Comparison of ENCODE assay signal across 18 cellular contexts in genomic region chr16:4264546-4264945, GRCh38. TPM values are rescaled to one million over a fixed set of nuclear protein-coding genes. Genes with fewer than 3 reads are reported as not detected.
DNase-seq lines count a peak whose midpoint lies in the region; ATAC-seq and TF ChIP-seq lines count a peak whose summit lies in the region.
"Had no signal": no experiment of that assay in that cellular context is flagged by ENCODE, and none has a peak within 500 bp of the region (broad histone marks: within the 10 kb centered on the region; RNA-seq: fewer than 3 reads in every experiment).

No MANE protein-coding gene starts in this region.

- TF ChIP-seq CTCF in sigmoid colon (IDR thresholded peaks at IDR 0.05) (no peak), GM20000 (IDR thresholded peaks at IDR 0.05; ENCODE audit: extremely low read depth, missing control alignments) (no peak)

- H3K36me3 ChIP-seq in SJSA1 (peaks cover 13% of the 10 kb centered on the region), sigmoid colon (peaks cover 0 to 22% (median 3%) of the 10 kb centered on the region in 4 donors)

- no peak for TF ChIP-seq POLR2A in sigmoid colon (IDR thresholded peaks at IDR 0.05)

- H3K4me3 ChIP-seq in SJSA1 (no peak overlapping the region), sigmoid colon (no peak overlapping the region)
- H3K4me3 ChIP-seq: BLaER1 treated with 17β-estradiol and CSF1 and Interleukin-3, amounts not matched to agents 10 nM and 100 nM had no signal

- 41 to 72% methylated on average over 5 of the region's 5 CpGs for WGBS in sigmoid colon, 2 donors

- peak; percentile 35 for DNase-seq in EH (ENCODE audit: low read depth)
- DNase-seq in SJSA1 (ENCODE audit: low read depth in 1 of 2, low spot score in 2 of 2): peak in 1 of 2 experiments; percentile 37
- no peak for DNase-seq in left ventricle myocardium superior
- DNase-seq in sigmoid colon: no peak
- DNase-seq in activated effector memory CD4-positive, alpha-beta T cell treated with Interleukin-2 at 50 U/mL for 16 hours: no peak
- DNase-seq in GM20000 (ENCODE audit: low spot score): no peak
- no peak for DNase-seq in effector CD4-positive, alpha-beta T cell
- no peak for DNase-seq in NOMO-1 treated with dmso at 0.1 percent for 144 hours (lab: John Stamatoyannopoulos, UW; ENCODE audit: unreplicated experiment)
- DNase-seq: activated CD4-positive, alpha-beta memory T cell treated with anti-CD3 and anti-CD28 coated beads for 36 hours; GOT3; naive B cell; NCI-H1092 treated with DMSO at 0.1 percent for 48 hours; NCI-H2171; stimulated activated CD4-positive, alpha-beta T cell treated with anti-CD3 and anti-CD28 coated beads, Interleukin-2, amount 100 ng/mL, for 48 hours had no signal

- H3K9me3 ChIP-seq in SJSA1 (replicated peaks) (no peaks in the 10 kb centered on the region), sigmoid colon (no peaks in the 10 kb centered on the region)
- H3K9me3 ChIP-seq: upper lobe of left lung had no signal

- TF ChIP-seq EP300 in sigmoid colon (IDR thresholded peaks at IDR 0.05): no peak

- peak; percentile 57 for ATAC-seq in left ventricle myocardium superior

- intact Hi-C loops in left ventricle myocardium superior (cut with micrococcal nuclease) (no loop called here), sigmoid colon (cut with DNase I) (no loop called here)

- peaks cover 21% of the 10 kb centered on the region for H3K4me1 ChIP-seq in SJSA1 (replicated peaks)
- H3K4me1 ChIP-seq in sigmoid colon: peaks cover 0 to 22% (median 20%) of the 10 kb centered on the region in 4 donors

- H3K27me3 ChIP-seq in SJSA1 (replicated peaks): no peaks in the 10 kb centered on the region
- H3K27me3 ChIP-seq in sigmoid colon: no peaks in the 10 kb centered on the region
- H3K27me3 ChIP-seq: BLaER1 treated with 17β-estradiol and CSF1 and Interleukin-3, amounts not matched to agents 10 nM and 100 nM; upper lobe of left lung had no signal

- H3K27ac ChIP-seq in SJSA1 (peak overlapping the region; percentile 33; the same call in 1 of the 2 replicates), sigmoid colon (peak overlapping the region in 3 of 4 donors; percentile 37 to 64 (median 56))
- H3K27ac ChIP-seq: BLaER1 treated with 17β-estradiol and CSF1 and Interleukin-3, amounts not matched to agents 10 nM and 100 nM had no signal

RNA-seq across cellular contexts. Expression of gene TFAP4, which starts 8.3 kb away (rescaled TPM):
- 2.9 and 7.1 TPM in 2 replicates for total RNA-seq in SJSA1 (2014; rRNA removed; shearing (Covaris generic))
- total RNA-seq in left ventricle myocardium superior: 4.7 TPM
- 1 to 10 TPM; 3.2 to 3.9 (median 3.6) TPM for total RNA-seq in sigmoid colon
- 10 to 100 TPM in 1 of 3 donors, 1 to 10 TPM in 2; 2.3 to 11.7 (median 4.8) TPM for polyA plus RNA-seq in sigmoid colon

RNA-seq across cellular contexts. Expression of gene SRL, which starts 22.7 kb away (rescaled TPM):
- 0.05 and 0.31 TPM in 2 replicates for total RNA-seq in SJSA1 (2014; rRNA removed; shearing (Covaris generic))
- total RNA-seq in left ventricle myocardium superior: 426 TPM
- total RNA-seq in sigmoid colon: under 1 TPM; 0.33 to 0.83 (median 0.63) TPM
- polyA plus RNA-seq in sigmoid colon: 1 to 10 TPM in 1 of 3 donors, under 1 TPM in 2; 0.46 to 1.2 (median 0.60) TPM
- total RNA-seq: activated CD4-positive, alpha-beta memory T cell treated with anti-CD3 and anti-CD28 coated beads for 36 hours; activated T-helper 1 cell treated with anti-CD3 and anti-CD28 coated beads, Interleukin-12 subunit alpha, Interleukin-12 subunit beta, Interleukin-2, Interleukin-4 antibody, amounts not matched to agents 30 ng/mL and 10 ng/mL and 1 ng/mL, durations not matched to agents 14 hours and 24 hours and 36 hours; epithelial cell of proximal tubule had no signal

RNA-seq across cellular contexts. Expression of gene GLIS2, which starts 51.3 kb away (rescaled TPM):
- 0.13 and 0.71 TPM in 2 replicates for total RNA-seq in SJSA1 (2014; rRNA removed; shearing (Covaris generic))
- total RNA-seq in left ventricle myocardium superior: 16.6 TPM
- total RNA-seq in sigmoid colon: 10 to 100 TPM in 1 of 4 donors, 1 to 10 TPM in 3; 5.4 to 11.9 (median 5.7) TPM
- 1 to 10 TPM in 2 of 3 donors, under 1 TPM in 1; 0.69 to 4.0 (median 1.8) TPM for polyA plus RNA-seq in sigmoid colon

Comparison
In these comparisons a context has a peak if more than half of its experiments do, and no peak if none do; other contexts are left out.
1. RNA of gene SRL, which starts 22.7 kb away (total RNA-seq): 426 TPM in left ventricle myocardium superior (single experiment); 0.33 to 0.83 TPM in sigmoid colon and 0.05 to 0.31 TPM in SJSA1; every median in the first group is over 100 times any median in the second.